ENCODE assay signal across 8 cellular contexts in genomic region chr17:14068542-14069250, GRCh38. TPM values are rescaled to one million over a fixed set of nuclear protein-coding genes. Genes with fewer than 3 reads are reported as not detected.
DNase-seq lines count a peak whose midpoint lies in the region; ATAC-seq and TF ChIP-seq lines count a peak whose summit lies in the region.

No MANE protein-coding gene starts in this region.

- no peaks in the 10 kb centered on the region for H3K27me3 ChIP-seq in kidney epithelial cell (ENCODE audit: control insufficient read depth, insufficient read depth, low read length)
- H3K27me3 ChIP-seq in thyroid gland, result no peaks in the 10 kb centered on the region

- TF ChIP-seq POLR2A in thyroid gland (IDR thresholded peaks at IDR 0.05), result no peak

- H3K4me1 Mint-ChIP-seq in activated CD4-positive, alpha-beta memory T cell treated with anti-CD3 and anti-CD28 coated beads, Interleukin-2, amount 10 ng/mL, durations not matched to agents 7 days and 5 days, result peaks cover 63% of the 10 kb centered on the region

- H3K9me3 Mint-ChIP-seq in activated CD4-positive, alpha-beta memory T cell treated with anti-CD3 and anti-CD28 coated beads, Interleukin-2, amount 10 ng/mL, durations not matched to agents 7 days and 5 days, result peaks cover 3% of the 10 kb centered on the region

- peaks cover 69% of the 10 kb centered on the region for H3K36me3 Mint-ChIP-seq in activated CD4-positive, alpha-beta memory T cell treated with anti-CD3 and anti-CD28 coated beads, Interleukin-2, amount 10 ng/mL, durations not matched to agents 7 days and 5 days (ENCODE audit: low read depth)

- no peaks in the 10 kb centered on the region for H3K9me3 ChIP-seq in thyroid gland

- H3K27ac Mint-ChIP-seq in activated CD4-positive, alpha-beta memory T cell treated with anti-CD3 and anti-CD28 coated beads, Interleukin-2, amount 10 ng/mL, durations not matched to agents 7 days and 5 days, result peak overlapping the region; percentile 82

- peaks cover 15 to 22% of the 10 kb centered on the region in 2 donors for H3K4me1 ChIP-seq in thyroid gland

- intact Hi-C loops in thyroid gland (cut with DNase I), result no loop called here

- ATAC-seq in GM19035 (IDR thresholded peaks at IDR 0.05; ENCODE audit: unreplicated experiment), result peak; percentile 24
- ATAC-seq in HG02970 (IDR thresholded peaks at IDR 0.05; ENCODE audit: low FRiP score, unreplicated experiment), result peak; percentile 14

- peak overlapping the region in 2 of 3 donors; percentile 56 to 72 for H3K27ac ChIP-seq in thyroid gland

- TF ChIP-seq CTCF in kidney epithelial cell (IDR thresholded peaks at IDR 0.05; ENCODE audit: insufficient read depth, low read length, poor library complexity, severe bottlenecking) (no peak), thyroid gland (IDR thresholded peaks at IDR 0.05) (no peak)

- CTCF ChIA-PET in activated CD4-positive, alpha-beta memory T cell treated with anti-CD3 and anti-CD28 coated beads, Interleukin-2, amount 10 ng/mL, durations not matched to agents 7 days and 5 days (lab: Charles Lee), result interaction anchor here (3.2 kb wide), 1 partner anchor 233 kb away, joined by 12 read pairs; the partner anchor contains the start of gene HS3ST3B1

- WGBS in thyroid gland, 2 donors, result 27 to 48% methylated on average over 16 to 24 of the region's 25 CpGs

- POLR2A ChIA-PET in activated CD4-positive, alpha-beta memory T cell treated with anti-CD3 and anti-CD28 coated beads, Interleukin-2, amount 10 ng/mL, durations not matched to agents 7 days and 5 days (lab: Charles Lee), result interaction anchor here (1.0 to 4.2 kb wide), 7 partner anchors 9 to 234 kb away, joined by 3 to 36 read pairs (median 6); partner anchors contain the start of gene HS3ST3B1

- no peaks in the 10 kb centered on the region for H3K27me3 Mint-ChIP-seq in activated CD4-positive, alpha-beta memory T cell treated with anti-CD3 and anti-CD28 coated beads, Interleukin-2, amount 10 ng/mL, durations not matched to agents 7 days and 5 days

- H3K4me3 ChIP-seq in kidney epithelial cell (ENCODE audit: low read depth, low read length) (peak overlapping the region; percentile 97), thyroid gland (replicated peaks in 1 of 3) (peak overlapping the region; percentile 81 to 93 (median 92))

- H3K4me3 Mint-ChIP-seq in activated CD4-positive, alpha-beta memory T cell treated with anti-CD3 and anti-CD28 coated beads, Interleukin-2, amount 10 ng/mL, durations not matched to agents 7 days and 5 days, result peak overlapping the region; percentile 95

- H3K36me3 ChIP-seq in kidney epithelial cell (ENCODE audit: control insufficient read depth, insufficient read depth, low read length) (no peaks in the 10 kb centered on the region), thyroid gland (no peaks in the 10 kb centered on the region)

- no peak for DNase-seq in activated CD4-positive, alpha-beta memory T cell treated with anti-CD3 and anti-CD28 coated beads, Interleukin-2, amount 10 ng/mL, durations not matched to agents 7 days and 5 days
- DNase-seq in kidney epithelial cell (ENCODE audit: low read depth) (no peak), thyroid gland (no peak), NCI-H524 treated with DMSO at 0.1 percent for 48 hours (lab: John Stamatoyannopoulos, UW) (no peak), NCI-H526 (lab: John Stamatoyannopoulos, UW) (no peak), NCI-H1930 (lab: John Stamatoyannopoulos, UW) (no peak)

RNA-seq across cellular contexts. Expression of gene COX10, which starts 0.6 kb away (rescaled TPM):
- 10 to 100 TPM; 24.5 to 25.2 TPM for total RNA-seq in activated CD4-positive, alpha-beta memory T cell treated with anti-CD3 and anti-CD28 coated beads, Interleukin-2, amount 10 ng/mL, durations not matched to agents 7 days and 5 days
- total RNA-seq in kidney epithelial cell (22.6 and 31.1 TPM in 2 replicates), thyroid gland (10 to 100 TPM; 33.1 to 43.5 (median 34.5) TPM)
